1 cellular context compared by ENCODE assay signal in genomic region chr17:82205720-82206508, GRCh38.
TF ChIP-seq lines count a peak whose summit lies in the region.

No MANE protein-coding gene starts in this region.

TF ChIP-seq in HepG2, 621 proteins besides CTCF, POLR2A, EP300 and RAD21 (continued from another document and continues in another):
- TF ChIP-seq ZNF142 (CRISPR knock-in tag; IDR thresholded peaks at IDR 0.05) (no peak), ATF7-NPFF (CRISPR knock-in tag; IDR thresholded peaks at IDR 0.05; ENCODE audit: low read depth) (no peak), NONO (IDR thresholded peaks at IDR 0.05) (no peak), NONO (CRISPR knock-in tag; conservative IDR thresholded peaks at IDR 0.05) (no peak; the same call in 1 of the 2 replicates), ZNF20 (CRISPR knock-in tag; IDR thresholded peaks at IDR 0.05) (no peak), WIZ (CRISPR knock-in tag; IDR thresholded peaks at IDR 0.05) (no peak), FOXK1 (CRISPR knock-in tag; IDR thresholded peaks at IDR 0.05; ENCODE audit: borderline replicate concordance, low read depth) (peak; percentile 69), ATRX (CRISPR knock-in tag; IDR thresholded peaks at IDR 0.05; ENCODE audit: borderline replicate concordance) (no peak), PHF20 (CRISPR knock-in tag; IDR thresholded peaks at IDR 0.05) (peak; percentile 83), GZF1 (CRISPR knock-in tag; IDR thresholded peaks at IDR 0.05) (peak; percentile 91), STAT6 (CRISPR knock-in tag; IDR thresholded peaks at IDR 0.05; ENCODE audit: borderline replicate concordance) (no peak), CCDC6 (CRISPR knock-in tag; IDR thresholded peaks at IDR 0.05) (no peak), ATF6 (CRISPR knock-in tag; conservative IDR thresholded peaks at IDR 0.05) (peak; percentile 95), FOXP1 (IDR thresholded peaks at IDR 0.05) (no peak), FOXP1 (CRISPR knock-in tag; IDR thresholded peaks at IDR 0.05) (no peak), CEBPG (CRISPR knock-in tag; IDR thresholded peaks at IDR 0.05) (peak; percentile 56), CREM (IDR thresholded peaks at IDR 0.05) (no peak), CREM (CRISPR knock-in tag; IDR thresholded peaks at IDR 0.05) (no peak), ZNF414 (CRISPR knock-in tag; IDR thresholded peaks at IDR 0.05) (peak; percentile 61; the same call in 1 of the 2 replicates), ZNF607 (CRISPR knock-in tag; IDR thresholded peaks at IDR 0.05; ENCODE audit: borderline replicate concordance) (no peak), NFIC (IDR thresholded peaks at IDR 0.05; ENCODE audit: low read length) (no peak; the same call in 1 of the 2 replicates), ZNF263 (CRISPR knock-in tag; IDR thresholded peaks at IDR 0.05) (peak; percentile 74), BCLAF1 (IDR thresholded peaks at IDR 0.05) (no peak), ZNF589 (CRISPR knock-in tag; conservative IDR thresholded peaks at IDR 0.05) (no peak), SNAPC2 (CRISPR knock-in tag; IDR thresholded peaks at IDR 0.05) (no peak), SNAPC5 (CRISPR knock-in tag; IDR thresholded peaks at IDR 0.05; ENCODE audit: borderline replicate concordance) (no peak), TEAD3 (CRISPR knock-in tag; optimal IDR thresholded peaks at IDR 0.05; ENCODE audit: borderline replicate concordance) (peak; percentile 77), ZSCAN5A (CRISPR knock-in tag; IDR thresholded peaks at IDR 0.05; ENCODE audit: borderline replicate concordance) (no peak), SRSF4 (IDR thresholded peaks at IDR 0.05; ENCODE audit: low read depth, low read length, poor library complexity, severe bottlenecking) (no peak), ZNF670 (CRISPR knock-in tag; IDR thresholded peaks at IDR 0.05; ENCODE audit: borderline replicate concordance) (no peak), KLF6 (CRISPR knock-in tag; IDR thresholded peaks at IDR 0.05) (0 out of 2 replicates have a peak, but pooled peaks have one; percentile 45), USF2 (IDR thresholded peaks at IDR 0.05; ENCODE audit: low read depth, low read length) (no peak), USF2 (CRISPR knock-in tag; IDR thresholded peaks at IDR 0.05; ENCODE audit: borderline replicate concordance) (no peak), E2F2 (CRISPR knock-in tag; IDR thresholded peaks at IDR 0.05; ENCODE audit: borderline replicate concordance) (no peak), ZNF615 (CRISPR knock-in tag; IDR thresholded peaks at IDR 0.05; ENCODE audit: borderline replicate concordance) (0 out of 2 replicates have a peak, but pooled peaks have one; percentile 32), ZNF7 (CRISPR knock-in tag; IDR thresholded peaks at IDR 0.05) (no peak), TOPORS (CRISPR knock-in tag; IDR thresholded peaks at IDR 0.05) (no peak), ZNF468 (CRISPR knock-in tag; IDR thresholded peaks at IDR 0.05) (no peak), ZBTB14 (CRISPR knock-in tag; IDR thresholded peaks at IDR 0.05) (no peak), CREB1 (IDR thresholded peaks at IDR 0.05) (peak; percentile 75), CREB1 (CRISPR knock-in tag; IDR thresholded peaks at IDR 0.05) (no peak), ZNF605 (CRISPR knock-in tag; IDR thresholded peaks at IDR 0.05) (no peak; the same call in 1 of the 2 replicates), ZIK1 (CRISPR knock-in tag; IDR thresholded peaks at IDR 0.05; ENCODE audit: borderline replicate concordance, low read depth) (no peak)
